In genomic region chr2:157876066-157876770, GRCh38 we compare ENCODE assay signal across 1 cellular context.
A peak's percentile ranks its signal among the peaks of the same experiment; 100 is the strongest.
TF ChIP-seq lines count a peak whose summit lies in the region.

Gene ACVR1 (minus strand): TSS chr2:157876330. CDS start chr2:157799493, 76,837 bp downstream.

TF ChIP-seq in K562, 482 proteins besides CTCF, POLR2A, EP300 and RAD21 (continued from another document and continues in another):
- TF ChIP-seq, protein P1, sequence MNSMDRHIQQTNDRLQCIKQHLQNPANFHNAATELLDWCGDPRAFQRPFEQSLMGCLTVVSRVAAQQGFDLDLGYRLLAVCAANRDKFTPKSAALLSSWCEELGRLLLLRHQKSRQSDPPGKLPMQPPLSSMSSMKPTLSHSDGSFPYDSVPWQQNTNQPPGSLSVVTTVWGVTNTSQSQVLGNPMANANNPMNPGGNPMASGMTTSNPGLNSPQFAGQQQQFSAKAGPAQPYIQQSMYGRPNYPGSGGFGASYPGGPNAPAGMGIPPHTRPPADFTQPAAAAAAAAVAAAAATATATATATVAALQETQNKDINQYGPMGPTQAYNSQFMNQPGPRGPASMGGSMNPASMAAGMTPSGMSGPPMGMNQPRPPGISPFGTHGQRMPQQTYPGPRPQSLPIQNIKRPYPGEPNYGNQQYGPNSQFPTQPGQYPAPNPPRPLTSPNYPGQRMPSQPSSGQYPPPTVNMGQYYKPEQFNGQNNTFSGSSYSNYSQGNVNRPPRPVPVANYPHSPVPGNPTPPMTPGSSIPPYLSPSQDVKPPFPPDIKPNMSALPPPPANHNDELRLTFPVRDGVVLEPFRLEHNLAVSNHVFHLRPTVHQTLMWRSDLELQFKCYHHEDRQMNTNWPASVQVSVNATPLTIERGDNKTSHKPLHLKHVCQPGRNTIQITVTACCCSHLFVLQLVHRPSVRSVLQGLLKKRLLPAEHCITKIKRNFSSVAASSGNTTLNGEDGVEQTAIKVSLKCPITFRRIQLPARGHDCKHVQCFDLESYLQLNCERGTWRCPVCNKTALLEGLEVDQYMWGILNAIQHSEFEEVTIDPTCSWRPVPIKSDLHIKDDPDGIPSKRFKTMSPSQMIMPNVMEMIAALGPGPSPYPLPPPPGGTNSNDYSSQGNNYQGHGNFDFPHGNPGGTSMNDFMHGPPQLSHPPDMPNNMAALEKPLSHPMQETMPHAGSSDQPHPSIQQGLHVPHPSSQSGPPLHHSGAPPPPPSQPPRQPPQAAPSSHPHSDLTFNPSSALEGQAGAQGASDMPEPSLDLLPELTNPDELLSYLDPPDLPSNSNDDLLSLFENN (IDR thresholded peaks at IDR 0.05; ENCODE audit: low read depth in 2 of 2, low read length in 2 of 2), result 0 out of 4 replicates have a peak, but pooled peaks of 1 of the 2 experiments have one; percentile 48
- TF ChIP-seq GTF2F1 (IDR thresholded peaks at IDR 0.05; ENCODE audit: low read depth, low read length), result no peak
- peak; percentile 95 for TF ChIP-seq NFATC3 (IDR thresholded peaks at IDR 0.05)
- TF ChIP-seq NELFE (IDR thresholded peaks at IDR 0.05; ENCODE audit: insufficient read depth, insufficient read length), result no peak
- TF ChIP-seq, protein P2, sequence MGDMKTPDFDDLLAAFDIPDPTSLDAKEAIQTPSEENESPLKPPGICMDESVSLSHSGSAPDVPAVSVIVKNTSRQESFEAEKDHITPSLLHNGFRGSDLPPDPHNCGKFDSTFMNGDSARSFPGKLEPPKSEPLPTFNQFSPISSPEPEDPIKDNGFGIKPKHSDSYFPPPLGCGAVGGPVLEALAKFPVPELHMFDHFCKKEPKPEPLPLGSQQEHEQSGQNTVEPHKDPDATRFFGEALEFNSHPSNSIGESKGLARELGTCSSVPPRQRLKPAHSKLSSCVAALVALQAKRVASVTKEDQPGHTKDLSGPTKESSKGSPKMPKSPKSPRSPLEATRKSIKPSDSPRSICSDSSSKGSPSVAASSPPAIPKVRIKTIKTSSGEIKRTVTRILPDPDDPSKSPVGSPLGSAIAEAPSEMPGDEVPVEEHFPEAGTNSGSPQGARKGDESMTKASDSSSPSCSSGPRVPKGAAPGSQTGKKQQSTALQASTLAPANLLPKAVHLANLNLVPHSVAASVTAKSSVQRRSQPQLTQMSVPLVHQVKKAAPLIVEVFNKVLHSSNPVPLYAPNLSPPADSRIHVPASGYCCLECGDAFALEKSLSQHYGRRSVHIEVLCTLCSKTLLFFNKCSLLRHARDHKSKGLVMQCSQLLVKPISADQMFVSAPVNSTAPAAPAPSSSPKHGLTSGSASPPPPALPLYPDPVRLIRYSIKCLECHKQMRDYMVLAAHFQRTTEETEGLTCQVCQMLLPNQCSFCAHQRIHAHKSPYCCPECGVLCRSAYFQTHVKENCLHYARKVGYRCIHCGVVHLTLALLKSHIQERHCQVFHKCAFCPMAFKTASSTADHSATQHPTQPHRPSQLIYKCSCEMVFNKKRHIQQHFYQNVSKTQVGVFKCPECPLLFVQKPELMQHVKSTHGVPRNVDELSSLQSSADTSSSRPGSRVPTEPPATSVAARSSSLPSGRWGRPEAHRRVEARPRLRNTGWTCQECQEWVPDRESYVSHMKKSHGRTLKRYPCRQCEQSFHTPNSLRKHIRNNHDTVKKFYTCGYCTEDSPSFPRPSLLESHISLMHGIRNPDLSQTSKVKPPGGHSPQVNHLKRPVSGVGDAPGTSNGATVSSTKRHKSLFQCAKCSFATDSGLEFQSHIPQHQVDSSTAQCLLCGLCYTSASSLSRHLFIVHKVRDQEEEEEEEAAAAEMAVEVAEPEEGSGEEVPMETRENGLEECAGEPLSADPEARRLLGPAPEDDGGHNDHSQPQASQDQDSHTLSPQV (IDR thresholded peaks at IDR 0.05), result peak; percentile 64; the same call in 1 of the 2 replicates
- TF ChIP-seq MYC (IDR thresholded peaks at IDR 0.05; ENCODE audit: low read depth, low read length), result peak; percentile 58; the same call in 1 of the 2 replicates
- TF ChIP-seq MYC (CRISPR knock-in tag; IDR thresholded peaks at IDR 0.05; ENCODE audit: borderline replicate concordance, low read depth), result no peak
- TF ChIP-seq CXXC5 (CRISPR knock-in tag; IDR thresholded peaks at IDR 0.05), result peak; percentile 83
- TF ChIP-seq ZNF324 (CRISPR knock-in tag; IDR thresholded peaks at IDR 0.05), result no peak
- 0 out of 2 replicates have a peak, but pooled peaks have one; percentile 21 for TF ChIP-seq LEF1 (IDR thresholded peaks at IDR 0.05)
- TF ChIP-seq SMAD4 (CRISPR knock-in tag; conservative IDR thresholded peaks at IDR 0.05), result peak; percentile 98
- TF ChIP-seq ZNF146 (CRISPR knock-in tag; IDR thresholded peaks at IDR 0.05; ENCODE audit: unreplicated experiment), result no peak
- 0 out of 2 replicates have a peak, but pooled peaks have one; percentile 12 for TF ChIP-seq SP1 (CRISPR knock-in tag; IDR thresholded peaks at IDR 0.05)
- TF ChIP-seq CREB1 (IDR thresholded peaks at IDR 0.05), result peak; percentile 60
- TF ChIP-seq CREB1 (CRISPR knock-in tag; IDR thresholded peaks at IDR 0.05), result peak; percentile 35; the same call in 1 of the 2 replicates
- TF ChIP-seq, protein P3, sequence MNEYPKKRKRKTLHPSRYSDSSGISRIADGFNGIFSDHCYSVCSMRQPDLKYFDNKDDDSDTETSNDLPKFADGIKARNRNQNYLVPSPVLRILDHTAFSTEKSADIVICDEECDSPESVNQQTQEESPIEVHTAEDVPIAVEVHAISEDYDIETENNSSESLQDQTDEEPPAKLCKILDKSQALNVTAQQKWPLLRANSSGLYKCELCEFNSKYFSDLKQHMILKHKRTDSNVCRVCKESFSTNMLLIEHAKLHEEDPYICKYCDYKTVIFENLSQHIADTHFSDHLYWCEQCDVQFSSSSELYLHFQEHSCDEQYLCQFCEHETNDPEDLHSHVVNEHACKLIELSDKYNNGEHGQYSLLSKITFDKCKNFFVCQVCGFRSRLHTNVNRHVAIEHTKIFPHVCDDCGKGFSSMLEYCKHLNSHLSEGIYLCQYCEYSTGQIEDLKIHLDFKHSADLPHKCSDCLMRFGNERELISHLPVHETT (CRISPR knock-in tag; conservative IDR thresholded peaks at IDR 0.05 in 1 of 2, IDR thresholded peaks at IDR 0.05 in 1 of 2), result peak in 1 of 2 experiments; percentile 94; a peak in 2 of 4 replicates
- TF ChIP-seq, protein P4, sequence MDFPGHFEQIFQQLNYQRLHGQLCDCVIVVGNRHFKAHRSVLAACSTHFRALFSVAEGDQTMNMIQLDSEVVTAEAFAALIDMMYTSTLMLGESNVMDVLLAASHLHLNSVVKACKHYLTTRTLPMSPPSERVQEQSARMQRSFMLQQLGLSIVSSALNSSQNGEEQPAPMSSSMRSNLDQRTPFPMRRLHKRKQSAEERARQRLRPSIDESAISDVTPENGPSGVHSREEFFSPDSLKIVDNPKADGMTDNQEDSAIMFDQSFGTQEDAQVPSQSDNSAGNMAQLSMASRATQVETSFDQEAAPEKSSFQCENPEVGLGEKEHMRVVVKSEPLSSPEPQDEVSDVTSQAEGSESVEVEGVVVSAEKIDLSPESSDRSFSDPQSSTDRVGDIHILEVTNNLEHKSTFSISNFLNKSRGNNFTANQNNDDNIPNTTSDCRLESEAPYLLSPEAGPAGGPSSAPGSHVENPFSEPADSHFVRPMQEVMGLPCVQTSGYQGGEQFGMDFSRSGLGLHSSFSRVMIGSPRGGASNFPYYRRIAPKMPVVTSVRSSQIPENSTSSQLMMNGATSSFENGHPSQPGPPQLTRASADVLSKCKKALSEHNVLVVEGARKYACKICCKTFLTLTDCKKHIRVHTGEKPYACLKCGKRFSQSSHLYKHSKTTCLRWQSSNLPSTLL (IDR thresholded peaks at IDR 0.05), result no peak
- no peak for TF ChIP-seq FOXO4 (CRISPR knock-in tag; IDR thresholded peaks at IDR 0.05)
- TF ChIP-seq MGA (IDR thresholded peaks at IDR 0.05), result no peak
- TF ChIP-seq ZNF77 (CRISPR knock-in tag; IDR thresholded peaks at IDR 0.05), result no peak
- TF ChIP-seq ZNF197 (CRISPR knock-in tag; IDR thresholded peaks at IDR 0.05; ENCODE audit: low read depth), result 0 out of 2 replicates have a peak, but pooled peaks have one; percentile 21
- no peak for TF ChIP-seq NR4A1 (CRISPR knock-in tag; IDR thresholded peaks at IDR 0.05)
- TF ChIP-seq NR4A1 (tag; IDR thresholded peaks at IDR 0.05), result no peak
- TF ChIP-seq NFRKB (IDR thresholded peaks at IDR 0.05; ENCODE audit: low read depth), result no peak
- peak in 1 of 2 experiments; percentile 55; a peak in 1 of 4 replicates for TF ChIP-seq TRIM24 (IDR thresholded peaks at IDR 0.05)
- TF ChIP-seq ZNF695 (CRISPR knock-in tag; IDR thresholded peaks at IDR 0.05), result 0 out of 2 replicates have a peak, but pooled peaks have one; percentile 31
- TF ChIP-seq KLF13 (tag; IDR thresholded peaks at IDR 0.05; ENCODE audit: borderline replicate concordance, low read depth), result no peak
- TF ChIP-seq ZBTB2 (IDR thresholded peaks at IDR 0.05), result no peak
- peak; percentile 53 for TF ChIP-seq NFIC (IDR thresholded peaks at IDR 0.05)
- 0 out of 2 replicates have a peak, but pooled peaks have one; percentile 31 for TF ChIP-seq OTX1 (CRISPR knock-in tag; IDR thresholded peaks at IDR 0.05)
